Comparison of ENCODE assay signal across 21 cellular contexts in genomic region chr1:204563324-204563723, GRCh38. TPM values are rescaled to one million over a fixed set of nuclear protein-coding genes. Genes with fewer than 3 reads are reported as not detected.
DNase-seq lines count a peak whose midpoint lies in the region; ATAC-seq, FAIRE-seq and TF ChIP-seq lines count a peak whose summit lies in the region.
"Had no signal": no experiment of that assay in that cellular context is flagged by ENCODE, and none has a peak within 500 bp of the region (broad histone marks: within the 10 kb centered on the region; RNA-seq: fewer than 3 reads in every experiment).

No MANE protein-coding gene starts in this region.

- H3K27ac ChIP-seq in BLaER1 (no peak overlapping the region), upper lobe of left lung (no peak overlapping the region)
- H3K27ac ChIP-seq in CD4-positive, CD25-positive, alpha-beta regulatory T cell (ENCODE audit: insufficient read depth, low read length, poor library complexity, severe bottlenecking) = no peak overlapping the region
- H3K27ac ChIP-seq: coronary artery, epithelial cell of prostate, gastrocnemius medialis, stomach had no signal

- no peak for ATAC-seq in CD4-positive, CD25-positive, alpha-beta regulatory T cell (ENCODE audit: low read depth in 2 of 2)
- ATAC-seq in activated B cell treated with CpG ODN at 0.5 μM for 24 hours (ENCODE audit: low read depth) (no peak), GM18858 (IDR thresholded peaks at IDR 0.05; ENCODE audit: unreplicated experiment) (no peak), upper lobe of left lung (ENCODE audit: low FRiP score in 2 of 2) (no peak)
- ATAC-seq in effector memory CD8-positive, alpha-beta T cell (replicated peaks) = no peak
- ATAC-seq: gastrocnemius medialis, Right ventricle myocardium inferior had no signal

- no peaks in the 10 kb centered on the region for H3K9me3 ChIP-seq in BLaER1
- no peaks in the 10 kb centered on the region for H3K9me3 ChIP-seq in CD4-positive, CD25-positive, alpha-beta regulatory T cell (ENCODE audit: control insufficient read depth in 2 of 2, low read length in 2 of 2)
- no peaks in the 10 kb centered on the region for H3K9me3 ChIP-seq in upper lobe of left lung
- H3K9me3 ChIP-seq: gastrocnemius medialis, stomach had no signal

- no peak for TF ChIP-seq EP300 in upper lobe of left lung (IDR thresholded peaks at IDR 0.05)

- peak overlapping the region; percentile 29; the same call in 1 of the 2 replicates for H3K4me2 ChIP-seq in BLaER1

- intact Hi-C loops in activated B cell treated with CpG ODN at 0.5 μM for 24 hours (cut with micrococcal nuclease) = no loop called here

- no peak for TF ChIP-seq CTCF in activated B cell treated with CpG ODN at 0.5 μM for 24 hours (IDR thresholded peaks at IDR 0.05)
- TF ChIP-seq CTCF in upper lobe of left lung (IDR thresholded peaks at IDR 0.05) = no peak

- no peak for DNase-seq in CD4-positive, CD25-positive, alpha-beta regulatory T cell
- DNase-seq in activated B cell treated with CpG ODN at 0.5 μM for 24 hours (no peak), KBM-7 (no peak), frontal cortex (ENCODE audit: low spot score in 2 of 2) (no peak), upper lobe of left lung (no peak)
- DNase-seq in effector memory CD8-positive, alpha-beta T cell = no peak
- DNase-seq: gastrocnemius medialis; GOT3; mesenchymal stem cell; NCI-H1417; NCI-H524 treated with DMSO at 0.1 percent for 48 hours; stimulated activated CD4-positive, alpha-beta T cell treated with anti-CD3 and anti-CD28 coated beads, Interleukin-1b, Interleukin-23, amount 100 ng/mL, for 48 hours; stomach had no signal

- FAIRE-seq in frontal cortex (lab: Jason Lieb, UNC) = no peak
- FAIRE-seq: G401.6 had no signal

- CTCF ChIA-PET in activated B cell treated with CpG ODN at 0.5 μM for 24 hours (lab: Charles Lee) = interaction anchor here (1.0 to 6.5 kb wide), 2 partner anchors 201 to 243 kb away, joined by 3 to 155 read pairs; no protein-coding TSS in a partner anchor

- H3K9ac ChIP-seq in BLaER1 = peak overlapping the region; percentile 36; the same call in 1 of the 2 replicates

- H3K9me3 Mint-ChIP-seq in CD4-positive, CD25-positive, alpha-beta regulatory T cell = no peaks in the 10 kb centered on the region
- no peaks in the 10 kb centered on the region for H3K9me3 Mint-ChIP-seq in activated B cell treated with CpG ODN at 0.5 μM for 24 hours
- H3K9me3 Mint-ChIP-seq in effector memory CD8-positive, alpha-beta T cell = no peaks in the 10 kb centered on the region
- H3K9me3 Mint-ChIP-seq: brain, nephron had no signal

- TF ChIP-seq POLR2A in upper lobe of left lung (IDR thresholded peaks at IDR 0.05) = no peak

- peaks cover 66% of the 10 kb centered on the region for H3K4me1 ChIP-seq in BLaER1
- peaks cover 23% of the 10 kb centered on the region for H3K4me1 ChIP-seq in CD4-positive, CD25-positive, alpha-beta regulatory T cell (ENCODE audit: control insufficient read depth, insufficient read depth, low read length, poor library complexity, severe bottlenecking)
- peaks cover 0 to 10% (median 4%) of the 10 kb centered on the region in 4 donors for H3K4me1 ChIP-seq in upper lobe of left lung

- POLR2A ChIA-PET in activated B cell treated with CpG ODN at 0.5 μM for 24 hours (lab: Charles Lee) = interaction anchor here (1.2 kb wide), 1 partner anchor 153 kb away, joined by 3 read pairs; no protein-coding TSS in a partner anchor

- H3K4me3 ChIP-seq in BLaER1 = no peak overlapping the region
- no peak overlapping the region for H3K4me3 ChIP-seq in CD4-positive, CD25-positive, alpha-beta regulatory T cell (ENCODE audit: low read depth, low read length)
- no peak overlapping the region for H3K4me3 ChIP-seq in upper lobe of left lung
- H3K4me3 ChIP-seq: coronary artery, gastrocnemius medialis, stomach had no signal

- peaks cover 8% of the 10 kb centered on the region; the same call in 1 of the 2 replicates for H4K20me1 ChIP-seq in BLaER1

- in situ Hi-C loops in KBM-7 (cut with MboI; ENCODE audit: low pct_unique_long_range_greater_than_20kb, low sequenced_read_pairs) = loop anchor here (10.0 kb wide), 1 partner anchor 241 kb away; no protein-coding TSS in a partner anchor

- WGBS in upper lobe of left lung, 2 donors = 76 to 92% methylated on average over 4 of the region's 4 CpGs

- H3K36me3 Mint-ChIP-seq in CD4-positive, CD25-positive, alpha-beta regulatory T cell = peaks cover 35% of the 10 kb centered on the region
- peaks cover 81% of the 10 kb centered on the region for H3K36me3 Mint-ChIP-seq in activated B cell treated with CpG ODN at 0.5 μM for 24 hours (ENCODE audit: low read depth)
- peaks cover 12% of the 10 kb centered on the region for H3K36me3 Mint-ChIP-seq in effector memory CD8-positive, alpha-beta T cell (ENCODE audit: insufficient read depth)
- H3K36me3 Mint-ChIP-seq: brain had no signal

- no peaks in the 10 kb centered on the region for H3K27me3 Mint-ChIP-seq in CD4-positive, CD25-positive, alpha-beta regulatory T cell
- H3K27me3 Mint-ChIP-seq in activated B cell treated with CpG ODN at 0.5 μM for 24 hours = no peaks in the 10 kb centered on the region
- H3K27me3 Mint-ChIP-seq in effector memory CD8-positive, alpha-beta T cell = no peaks in the 10 kb centered on the region
- H3K27me3 Mint-ChIP-seq: brain had no signal

- peaks cover 30 to 46% (median 33%) of the 10 kb centered on the region in 4 donors for H3K4me1 Mint-ChIP-seq in CD4-positive, CD25-positive, alpha-beta regulatory T cell
- H3K4me1 Mint-ChIP-seq in activated B cell treated with CpG ODN at 0.5 μM for 24 hours = peaks cover 63% of the 10 kb centered on the region
- H3K4me1 Mint-ChIP-seq in effector memory CD8-positive, alpha-beta T cell (ENCODE audit: low read depth in 2 of 2) = peaks cover 26 to 43% of the 10 kb centered on the region in 2 donors

- peaks cover 52% of the 10 kb centered on the region for H3K36me3 ChIP-seq in BLaER1
- peaks cover 11% of the 10 kb centered on the region for H3K36me3 ChIP-seq in CD4-positive, CD25-positive, alpha-beta regulatory T cell (ENCODE audit: control insufficient read depth, insufficient read depth, low read length)
- H3K36me3 ChIP-seq in upper lobe of left lung = peaks cover 0 to 22% (median 13%) of the 10 kb centered on the region in 4 donors

- H3K27ac Mint-ChIP-seq in CD4-positive, CD25-positive, alpha-beta regulatory T cell = peak overlapping the region; percentile 65 to 83 (median 77)
- H3K27ac Mint-ChIP-seq in activated B cell treated with CpG ODN at 0.5 μM for 24 hours = peak overlapping the region; percentile 21
- H3K27ac Mint-ChIP-seq in effector memory CD8-positive, alpha-beta T cell = peak overlapping the region; percentile 66 to 86
- H3K27ac Mint-ChIP-seq: brain, nephron had no signal

- H3K27me3 ChIP-seq in BLaER1 = no peaks in the 10 kb centered on the region
- no peaks in the 10 kb centered on the region for H3K27me3 ChIP-seq in CD4-positive, CD25-positive, alpha-beta regulatory T cell (ENCODE audit: control insufficient read depth, insufficient read depth, low read length)
- H3K27me3 ChIP-seq in upper lobe of left lung = no peaks in the 10 kb centered on the region
- H3K27me3 ChIP-seq: gastrocnemius medialis, stomach had no signal

- peak overlapping the region in 1 of 4 donors; percentile 23 for H3K4me3 Mint-ChIP-seq in CD4-positive, CD25-positive, alpha-beta regulatory T cell
- no peak overlapping the region for H3K4me3 Mint-ChIP-seq in activated B cell treated with CpG ODN at 0.5 μM for 24 hours
- H3K4me3 Mint-ChIP-seq in effector memory CD8-positive, alpha-beta T cell = no peak overlapping the region
- H3K4me3 Mint-ChIP-seq: brain, nephron had no signal

RNA-seq across cellular contexts. Expression of gene MDM4, which starts 47.1 kb away (rescaled TPM):
- total RNA-seq in CD4-positive, CD25-positive, alpha-beta regulatory T cell = 263 TPM
- 10 to 100 TPM; 10.0 to 20.0 (median 11.3) TPM for polyA plus RNA-seq in CD4-positive, CD25-positive, alpha-beta regulatory T cell
- total RNA-seq in activated B cell treated with CpG ODN at 0.5 μM for 24 hours = 221 and 264 TPM in 2 replicates
- total RNA-seq in frontal cortex = 46.9 TPM
- total RNA-seq in upper lobe of left lung = 100 to 1,000 TPM in 2 of 6 donors, 10 to 100 TPM in 4; 40.0 to 167 (median 69.2) TPM

Comparison
In these comparisons a context has a peak if more than half of its experiments do, and no peak if none do; other contexts are left out.
1. H3K27ac Mint-ChIP-seq: peak in every context shown above with its lines; median percentile 77 in CD4-positive, CD25-positive, alpha-beta regulatory T cell; 76 in effector memory CD8-positive, alpha-beta T cell; 21 in activated B cell treated with CpG ODN at 0.5 μM for 24 hours.